In genomic region chr17:38749222-38750043, GRCh38 we compare ENCODE assay signal across 1 cellular context.
TF ChIP-seq lines count a peak whose summit lies in the region.

No MANE protein-coding gene starts in this region.

TF ChIP-seq in HepG2, 621 proteins besides CTCF, POLR2A, EP300 and RAD21 (continued from another document and continues in another):
- TF ChIP-seq ZNF280B (CRISPR knock-in tag; IDR thresholded peaks at IDR 0.05; ENCODE audit: borderline replicate concordance) = peak; percentile 76
- no peak for TF ChIP-seq MBD4 (IDR thresholded peaks at IDR 0.05; ENCODE audit: borderline replicate concordance, low read length)
- no peak for TF ChIP-seq ZBTB38 (CRISPR knock-in tag; IDR thresholded peaks at IDR 0.05)
- 0 out of 2 replicates have a peak, but pooled peaks have one; percentile 21 for TF ChIP-seq CREM (IDR thresholded peaks at IDR 0.05)
- TF ChIP-seq CREM (CRISPR knock-in tag; IDR thresholded peaks at IDR 0.05) = no peak
- peak; percentile 81 for TF ChIP-seq PRDM15 (CRISPR knock-in tag; IDR thresholded peaks at IDR 0.05)
- no peak for TF ChIP-seq ZBTB40 (IDR thresholded peaks at IDR 0.05)
- TF ChIP-seq ZBTB40 (CRISPR knock-in tag; IDR thresholded peaks at IDR 0.05) = peak; percentile 22
- TF ChIP-seq MLX (CRISPR knock-in tag; IDR thresholded peaks at IDR 0.05) = 0 out of 2 replicates have a peak, but pooled peaks have one; percentile 55
- TF ChIP-seq RNF2 (conservative IDR thresholded peaks at IDR 0.05; ENCODE audit: low read depth) = 0 out of 2 replicates have a peak, but pooled peaks have one; percentile 51
- no peak for TF ChIP-seq MIER3 (CRISPR knock-in tag; IDR thresholded peaks at IDR 0.05; ENCODE audit: borderline replicate concordance)
- TF ChIP-seq MAZ (IDR thresholded peaks at IDR 0.05; ENCODE audit: borderline replicate concordance, low read depth, low read length) = no peak
- TF ChIP-seq MAZ (CRISPR knock-in tag; IDR thresholded peaks at IDR 0.05; ENCODE audit: low read depth) = peak; percentile 92
- peak; percentile 96 for TF ChIP-seq AGO2 (optimal IDR thresholded peaks at IDR 0.05; ENCODE audit: low read depth, low read length)
- TF ChIP-seq SMYD3 (CRISPR knock-in tag; IDR thresholded peaks at IDR 0.05) = peak; percentile 47; the same call in 1 of the 2 replicates
- TF ChIP-seq ZNF572 (CRISPR knock-in tag; IDR thresholded peaks at IDR 0.05) = no peak
- TF ChIP-seq ZNF383 (CRISPR knock-in tag; IDR thresholded peaks at IDR 0.05; ENCODE audit: borderline replicate concordance) = no peak
- peak; percentile 84; the same call in 1 of the 2 replicates for TF ChIP-seq ZNF589 (CRISPR knock-in tag; conservative IDR thresholded peaks at IDR 0.05)
- no peak for TF ChIP-seq ZBTB8A (CRISPR knock-in tag; IDR thresholded peaks at IDR 0.05; ENCODE audit: borderline replicate concordance, low read depth)
- TF ChIP-seq ZBTB25 (CRISPR knock-in tag; IDR thresholded peaks at IDR 0.05) = peak; percentile 74; the same call in 1 of the 2 replicates
- peak; percentile 69; the same call in 1 of the 2 replicates for TF ChIP-seq ZNF879 (CRISPR knock-in tag; IDR thresholded peaks at IDR 0.05)
- TF ChIP-seq ZNF878 (CRISPR knock-in tag; IDR thresholded peaks at IDR 0.05) = peak; percentile 94
- peak; percentile 65 for TF ChIP-seq ZNF891 (CRISPR knock-in tag; IDR thresholded peaks at IDR 0.05)
- peak; percentile 15; the same call in 1 of the 2 replicates for TF ChIP-seq ZBTB42 (CRISPR knock-in tag; IDR thresholded peaks at IDR 0.05)
- no peak for TF ChIP-seq ZBTB7A (CRISPR knock-in tag; IDR thresholded peaks at IDR 0.05)
- TF ChIP-seq MIER2 (CRISPR knock-in tag; IDR thresholded peaks at IDR 0.05) = no peak
- no peak for TF ChIP-seq U2AF2 (IDR thresholded peaks at IDR 0.05; ENCODE audit: low read depth, low read length)
- TF ChIP-seq ZSCAN22 (CRISPR knock-in tag; IDR thresholded peaks at IDR 0.05) = 0 out of 2 replicates have a peak, but pooled peaks have one; percentile 59
- TF ChIP-seq IRX3 (CRISPR knock-in tag; IDR thresholded peaks at IDR 0.05; ENCODE audit: borderline replicate concordance, low read depth) = 0 out of 2 replicates have a peak, but pooled peaks have one; percentile 68
- TF ChIP-seq ZNF546 (CRISPR knock-in tag; conservative IDR thresholded peaks at IDR 0.05) = no peak
- TF ChIP-seq ZNF770 (CRISPR knock-in tag; IDR thresholded peaks at IDR 0.05) = no peak
- peak; percentile 86; the same call in 1 of the 2 replicates for TF ChIP-seq ZNF614 (CRISPR knock-in tag; IDR thresholded peaks at IDR 0.05; ENCODE audit: borderline replicate concordance)
- no peak for TF ChIP-seq ZNF496 (CRISPR knock-in tag; IDR thresholded peaks at IDR 0.05; ENCODE audit: insufficient replicate concordance)
- TF ChIP-seq PATZ1 (CRISPR knock-in tag; IDR thresholded peaks at IDR 0.05) = peak; percentile 73
- no peak for TF ChIP-seq NR3C1 (CRISPR knock-in tag; IDR thresholded peaks at IDR 0.05)
- peak; percentile 41; the same call in 1 of the 2 replicates for TF ChIP-seq ZNF430 (CRISPR knock-in tag; IDR thresholded peaks at IDR 0.05)
- no peak for TF ChIP-seq CBX1 (IDR thresholded peaks at IDR 0.05; ENCODE audit: low read depth)
- TF ChIP-seq ZC3H4 (CRISPR knock-in tag; IDR thresholded peaks at IDR 0.05; ENCODE audit: borderline replicate concordance) = no peak
- 0 out of 2 replicates have a peak, but pooled peaks have one; percentile 38 for TF ChIP-seq ZNF205 (CRISPR knock-in tag; IDR thresholded peaks at IDR 0.05)
- peak; percentile 78 for TF ChIP-seq ZNF781 (CRISPR knock-in tag; IDR thresholded peaks at IDR 0.05; ENCODE audit: borderline replicate concordance, not compliant biosample characterization)
